26 cellular contexts compared by ENCODE assay signal in the genomic region with DNA sequence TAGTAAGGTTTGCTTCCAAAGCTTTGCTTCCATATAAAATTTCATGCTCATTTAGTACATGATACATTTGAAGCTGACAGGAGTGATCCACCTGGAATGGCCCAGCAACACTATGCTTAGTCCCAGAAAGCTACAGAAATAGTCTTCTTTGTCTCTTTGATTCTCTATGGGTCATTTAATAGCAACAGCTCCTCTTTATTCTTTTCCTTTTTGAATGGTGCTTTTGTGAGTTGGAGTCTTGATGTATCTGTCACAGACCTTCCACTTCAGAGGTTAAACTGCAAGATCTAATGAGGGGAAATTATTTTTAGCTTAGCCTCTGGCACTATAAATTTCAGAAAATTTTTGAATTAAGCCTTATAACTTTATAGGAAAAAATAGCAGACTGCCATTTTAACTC.
DNase-seq lines count a peak whose midpoint lies in the region; ATAC-seq and TF ChIP-seq lines count a peak whose summit lies in the region.
"Had no signal": no experiment of that assay in that cellular context is flagged by ENCODE, and none has a peak within 500 bp of the region (broad histone marks: within the 10 kb centered on the region; RNA-seq: fewer than 3 reads in every experiment).

No MANE protein-coding gene starts in this region.

- H3K27ac Mint-ChIP-seq in progenitor cell of endocrine pancreas: no peak overlapping the region
- H3K27ac Mint-ChIP-seq: CD14-positive monocyte; CD4-positive, alpha-beta T cell; CD8-positive, alpha-beta memory T cell; GM23338; H9 had no signal

- no peak overlapping the region for H4K91ac ChIP-seq in neuronal stem cell (ENCODE audit: low read depth, low read length, poor library complexity)

- no peak overlapping the region for H2BK120ac ChIP-seq in neuronal stem cell (ENCODE audit: low read depth, low read length)

- no peak overlapping the region for H3K4me3 Mint-ChIP-seq in progenitor cell of endocrine pancreas (ENCODE audit: low read depth)
- H3K4me3 Mint-ChIP-seq: CD14-positive monocyte; CD4-positive, alpha-beta T cell; CD8-positive, alpha-beta memory T cell; GM23338; H9 had no signal

- no peaks in the 10 kb centered on the region for H3K9me3 ChIP-seq in neuronal stem cell (replicated peaks in 1 of 2; ENCODE audit: control insufficient read depth in 2 of 2, insufficient read depth in 1 of 2, low read depth in 1 of 2, low read length in 2 of 2)
- no peaks in the 10 kb centered on the region for H3K9me3 ChIP-seq in tibial nerve
- H3K9me3 ChIP-seq: A549; BE2C; BLaER1 treated with 17β-estradiol and CSF1 and Interleukin-3, amounts not matched to agents 10 nM and 100 nM had no signal

- H3K4me3 ChIP-seq in neuronal stem cell (ENCODE audit: low read length in 2 of 2) (no peak overlapping the region), tibial nerve (no peak overlapping the region)
- H3K4me3 ChIP-seq: A549; BLaER1 treated with 17β-estradiol and CSF1 and Interleukin-3, amounts not matched to agents 10 nM and 100 nM; GM12878; GM23338 had no signal

- DNase-seq in RPMI7951 (ENCODE audit: low read depth) (peak; percentile 3), globus pallidus (ENCODE audit: low spot score) (peak; percentile 9), neuronal stem cell (ENCODE audit: low spot score) (peak; percentile 1), tibial nerve (ENCODE audit: low spot score in 2 of 2) (no peak), progenitor cell of endocrine pancreas (ENCODE audit: low spot score, unreplicated experiment) (no peak)
- DNase-seq in stimulated activated CD4-positive, alpha-beta T cell treated with anti-CD3 and anti-CD28 coated beads, Interleukin-2, amount 100 ng/mL, for 48 hours: no peak
- DNase-seq: 8988T; ACHN; AML-193; BE2C; Calu3; CD4-positive, alpha-beta T cell; CD8-positive, alpha-beta memory T cell; COR-L47; DMS 273 treated with DMSO at 0.1 percent for 48 hours; DMS79; EL; GDM1; H9 had no signal

- no peak overlapping the region for H4K8ac ChIP-seq in neuronal stem cell (ENCODE audit: low read depth, low read length)

- H3K18ac ChIP-seq in neuronal stem cell (ENCODE audit: low read length): no peak overlapping the region

- TF ChIP-seq POLR2A in tibial nerve (IDR thresholded peaks at IDR 0.05): no peak

- H3K27ac ChIP-seq in neuronal stem cell (replicated peaks; ENCODE audit: low read length): no peak overlapping the region
- H3K27ac ChIP-seq in tibial nerve: no peak overlapping the region
- H3K27ac ChIP-seq: A549; BLaER1 treated with 17β-estradiol and CSF1 and Interleukin-3, amounts not matched to agents 10 nM and 100 nM had no signal

- no peak overlapping the region for H2BK5ac ChIP-seq in neuronal stem cell (ENCODE audit: low read length)

- H3K36me3 ChIP-seq in neuronal stem cell (replicated peaks in 1 of 2; ENCODE audit: control insufficient read depth in 2 of 2, insufficient read depth in 2 of 2, low read length in 2 of 2) (no peaks in the 10 kb centered on the region), tibial nerve (no peaks in the 10 kb centered on the region)
- H3K36me3 ChIP-seq: BE2C; BLaER1 treated with 17β-estradiol and CSF1 and Interleukin-3, amounts not matched to agents 10 nM and 100 nM had no signal

- no peak overlapping the region for H2AFZ ChIP-seq in neuronal stem cell (ENCODE audit: low read length)
- H2AFZ ChIP-seq: GM23338 had no signal

- H3K27me3 ChIP-seq in neuronal stem cell (ENCODE audit: control insufficient read depth in 3 of 3, insufficient read depth in 3 of 3, low read depth in 1 of 3, low read length in 3 of 3): no peaks in the 10 kb centered on the region
- H3K27me3 ChIP-seq in tibial nerve: no peaks in the 10 kb centered on the region
- H3K27me3 ChIP-seq: BE2C; BLaER1 treated with 17β-estradiol and CSF1 and Interleukin-3, amounts not matched to agents 10 nM and 100 nM had no signal

- no peak overlapping the region for H2AK5ac ChIP-seq in neuronal stem cell (ENCODE audit: low read depth, low read length)

- no peaks in the 10 kb centered on the region for H3K27me3 Mint-ChIP-seq in progenitor cell of endocrine pancreas
- H3K27me3 Mint-ChIP-seq: CD4-positive, alpha-beta T cell; CD8-positive, alpha-beta memory T cell had no signal

- no peak overlapping the region for H3K23ac ChIP-seq in neuronal stem cell (ENCODE audit: low read depth, low read length, poor library complexity)

- no peak overlapping the region for H3K14ac ChIP-seq in neuronal stem cell (ENCODE audit: low read length)

- no peaks in the 10 kb centered on the region for H3K4me1 ChIP-seq in neuronal stem cell (ENCODE audit: control insufficient read depth in 2 of 2, insufficient read depth in 1 of 2, low read depth in 1 of 2, low read length in 2 of 2)
- H3K4me1 ChIP-seq in tibial nerve: no peaks in the 10 kb centered on the region
- H3K4me1 ChIP-seq: A549, BE2C had no signal

- H3K36me3 Mint-ChIP-seq in progenitor cell of endocrine pancreas (ENCODE audit: insufficient read depth): no peaks in the 10 kb centered on the region
- H3K36me3 Mint-ChIP-seq: CD14-positive monocyte; CD8-positive, alpha-beta memory T cell had no signal

- H3K4me1 Mint-ChIP-seq in progenitor cell of endocrine pancreas (ENCODE audit: low read depth): no peaks in the 10 kb centered on the region
- H3K4me1 Mint-ChIP-seq: CD14-positive monocyte; CD8-positive, alpha-beta memory T cell; GM23338; H9 had no signal

- H2BK12ac ChIP-seq in neuronal stem cell (ENCODE audit: low read length): no peak overlapping the region

- no peak overlapping the region for H3K4me2 ChIP-seq in neuronal stem cell (ENCODE audit: insufficient read depth, low read length, poor library complexity, severe bottlenecking)
- H3K4me2 ChIP-seq: A549; BLaER1 treated with 17β-estradiol and CSF1 and Interleukin-3, amounts not matched to agents 10 nM and 100 nM; GM23338 had no signal

- ATAC-seq in GM18867 (IDR thresholded peaks at IDR 0.05; ENCODE audit: unreplicated experiment): no peak
- ATAC-seq: A549, GM12878, GM23338, HCT116 had no signal

- H3K9me3 Mint-ChIP-seq in progenitor cell of endocrine pancreas (ENCODE audit: low read depth): no peaks in the 10 kb centered on the region
- H3K9me3 Mint-ChIP-seq: GM23338, H9 had no signal

- no peak for TF ChIP-seq EP300 in tibial nerve (IDR thresholded peaks at IDR 0.05)

- H3K9ac ChIP-seq in neuronal stem cell (ENCODE audit: low read depth, low read length, poor library complexity): no peak overlapping the region
- H3K9ac ChIP-seq: BLaER1 treated with 17β-estradiol and CSF1 and Interleukin-3, amounts not matched to agents 10 nM and 100 nM had no signal

- TF ChIP-seq CTCF in tibial nerve (IDR thresholded peaks at IDR 0.05) (no peak), progenitor cell of endocrine pancreas (IDR thresholded peaks at IDR 0.05; ENCODE audit: unreplicated experiment) (no peak)

- no peak overlapping the region for H3K4ac ChIP-seq in neuronal stem cell (ENCODE audit: low read length)

- H2BK15ac ChIP-seq in neuronal stem cell (ENCODE audit: low read length): no peak overlapping the region

- no peaks in the 10 kb centered on the region for H3K79me1 ChIP-seq in neuronal stem cell (ENCODE audit: low read depth, low read length)

Comparison
In these comparisons a context has a peak if more than half of its experiments do, and no peak if none do; other contexts are left out.
1. DNase-seq: peak in RPMI7951 (single experiment), globus pallidus (single experiment) and neuronal stem cell (single experiment); none in stimulated activated CD4-positive, alpha-beta T cell treated with anti-CD3 and anti-CD28 coated beads, Interleukin-2, amount 100 ng/mL, for 48 hours (0 of 2), tibial nerve (0 of 2) and progenitor cell of endocrine pancreas (single experiment).